Comparison of ENCODE assay signal across 13 cellular contexts in genomic region chr7:158413962-158414961, GRCh38.
DNase-seq lines count a peak whose midpoint lies in the region; ATAC-seq and TF ChIP-seq lines count a peak whose summit lies in the region.
"Had no signal": no experiment of that assay in that cellular context is flagged by ENCODE, and none has a peak within 500 bp of the region (broad histone marks: within the 10 kb centered on the region; RNA-seq: fewer than 3 reads in every experiment).

No MANE protein-coding gene starts in this region.

- H3K27me3 ChIP-seq in H7 (ENCODE audit: control insufficient read depth, insufficient read depth, low read length) (no peaks in the 10 kb centered on the region), osteoblast (ENCODE audit: insufficient read depth, low read length) (no peaks in the 10 kb centered on the region)
- H3K27me3 ChIP-seq: ascending aorta had no signal

- H4K20me1 ChIP-seq in osteoblast (ENCODE audit: insufficient read depth, low read length), result no peaks in the 10 kb centered on the region

- no peak for ATAC-seq in HG02678 (IDR thresholded peaks at IDR 0.05; ENCODE audit: unreplicated experiment)
- ATAC-seq: left colon had no signal

- H3K4me1 Mint-ChIP-seq in osteocyte (ENCODE audit: unreplicated experiment), result no peaks in the 10 kb centered on the region

- no peaks in the 10 kb centered on the region for H3K79me2 ChIP-seq in osteoblast (ENCODE audit: insufficient read depth, low read length)

- no peaks in the 10 kb centered on the region for H3K4me1 ChIP-seq in osteoblast (ENCODE audit: insufficient read depth, low read length)
- H3K4me1 ChIP-seq: ascending aorta had no signal

- TF ChIP-seq CTCF in choroid plexus epithelial cell (conservative IDR thresholded peaks at IDR 0.05; ENCODE audit: low read depth, low read length) (peak; percentile 22), osteoblast (IDR thresholded peaks at IDR 0.05; ENCODE audit: extremely low read depth, low read depth, low read length) (no peak), osteocyte (IDR thresholded peaks at IDR 0.05) (no peak)

- DNase-seq in H7, result peak; percentile 88
- DNase-seq in NCI-H226, result peak; percentile 14
- peak; percentile 28 for DNase-seq in choroid plexus epithelial cell (ENCODE audit: low read depth)
- DNase-seq in osteoblast (ENCODE audit: insufficient read length, low spot score, missing footprints), result peak; percentile 62
- no peak for DNase-seq in RKO (ENCODE audit: low spot score)
- no peak for DNase-seq in osteocyte (ENCODE audit: extremely low spot score, unreplicated experiment)
- no peak for DNase-seq in activated CD8-positive, alpha-beta memory T cell treated with anti-CD3 and anti-CD28 coated beads, Interleukin-2, amount 50 U/mL, for 4 hours
- DNase-seq: DND-41, left colon, NCI-H1105 treated with DMSO at 0.1 percent for 48 hours, SIG-M5 had no signal

- H3K36me3 Mint-ChIP-seq in osteocyte (ENCODE audit: unreplicated experiment), result peaks cover 2% of the 10 kb centered on the region

- H3K36me3 ChIP-seq in H7 (replicated peaks; ENCODE audit: control insufficient read depth, insufficient read depth, low read length), result no peaks in the 10 kb centered on the region
- H3K36me3 ChIP-seq in osteoblast (ENCODE audit: insufficient read depth, low read length), result no peaks in the 10 kb centered on the region
- H3K36me3 ChIP-seq: ascending aorta had no signal

- no peaks in the 10 kb centered on the region for H3K27me3 Mint-ChIP-seq in osteocyte (ENCODE audit: unreplicated experiment)

- no peak overlapping the region for H3K27ac ChIP-seq in osteoblast (ENCODE audit: low read depth, low read length)
- H3K27ac ChIP-seq: ascending aorta had no signal

- H3K27ac Mint-ChIP-seq in osteocyte (ENCODE audit: unreplicated experiment), result no peak overlapping the region

- H3K4me3 ChIP-seq in H7 (ENCODE audit: insufficient read depth, low read depth, low read length) (no peak overlapping the region), choroid plexus epithelial cell (ENCODE audit: low read depth, low read length) (no peak overlapping the region), osteoblast (ENCODE audit: insufficient read depth, low read length) (no peak overlapping the region)
- H3K4me3 ChIP-seq: ascending aorta had no signal

- H3K4me3 Mint-ChIP-seq in osteocyte (ENCODE audit: unreplicated experiment), result no peak overlapping the region

- no peaks in the 10 kb centered on the region for H3K9me3 ChIP-seq in osteoblast (ENCODE audit: low read depth, low read length)
- H3K9me3 ChIP-seq: ascending aorta had no signal

- H2AFZ ChIP-seq in osteoblast (ENCODE audit: low read length), result no peak overlapping the region

- H3K4me2 ChIP-seq in osteoblast (ENCODE audit: insufficient read depth, low read length), result no peak overlapping the region

- H3K9me3 Mint-ChIP-seq in osteocyte (ENCODE audit: unreplicated experiment), result peaks cover 18% of the 10 kb centered on the region

Comparison
In these comparisons a context has a peak if more than half of its experiments do, and no peak if none do; other contexts are left out.
1. DNase-seq: peak in H7 (single experiment), NCI-H226 (single experiment), choroid plexus epithelial cell (single experiment) and osteoblast (single experiment); none in RKO (single experiment), osteocyte (single experiment) and activated CD8-positive, alpha-beta memory T cell treated with anti-CD3 and anti-CD28 coated beads, Interleukin-2, amount 50 U/mL, for 4 hours (single experiment).